ENCODE assay signal across 8 cellular contexts in genomic region chr17:32551186-32551955, GRCh38.
A peak's percentile ranks its signal among the peaks of the same experiment; 100 is the strongest.
DNase-seq lines count a peak whose midpoint lies in the region; ATAC-seq, FAIRE-seq and TF ChIP-seq lines count a peak whose summit lies in the region.

No MANE protein-coding gene starts in this region.

- FAIRE-seq in GM12892 (lab: Jason Lieb, UNC) = peak; percentile 75

- no peaks in the 10 kb centered on the region for H3K9me3 ChIP-seq in T-helper 17 cell (ENCODE audit: control insufficient read depth, low read length, poor library complexity, severe bottlenecking)

- peaks cover 0 to 5% (median 0%) of the 10 kb centered on the region in 7 donors for H3K9me3 Mint-ChIP-seq in CD14-positive monocyte

- peak overlapping the region; percentile 24 for H3K27ac Mint-ChIP-seq in T-helper 17 cell
- H3K27ac Mint-ChIP-seq in CD14-positive monocyte = no peak overlapping the region

- H3K27me3 Mint-ChIP-seq in T-helper 17 cell = no peaks in the 10 kb centered on the region
- H3K27me3 Mint-ChIP-seq in CD14-positive monocyte (ENCODE audit: low read depth in 3 of 3) = peaks cover 2 to 6% (median 2%) of the 10 kb centered on the region in 3 donors

- no peak for TF ChIP-seq POLR2A in GM12892 (IDR thresholded peaks at IDR 0.05; ENCODE audit: low read depth, low read length)

- DNase-seq in GM12892 (ENCODE audit: insufficient read length) (no peak), T-helper 17 cell (no peak), lung microvascular endothelial cell (ENCODE audit: low read depth in 2 of 2) (peak; percentile 12 to 84), CD14-positive monocyte (ENCODE audit: low spot score) (no peak), NCI-H2107 treated with DMSO at 0.1 percent for 48 hours (lab: John Stamatoyannopoulos, UW; ENCODE audit: unreplicated experiment) (no peak), OCI-M1 (lab: John Stamatoyannopoulos, UW) (no peak)

- no peak for TF ChIP-seq CTCF in CD14-positive monocyte (IDR thresholded peaks at IDR 0.05)

- H3K36me3 Mint-ChIP-seq in T-helper 17 cell (ENCODE audit: low read depth) (no peaks in the 10 kb centered on the region), CD14-positive monocyte (no peaks in the 10 kb centered on the region)

- ATAC-seq in HG02885 (IDR thresholded peaks at IDR 0.05; ENCODE audit: poor library complexity, unreplicated experiment) (peak; percentile 50), T-helper 17 cell (peak; percentile 54), GM18870 (IDR thresholded peaks at IDR 0.05; ENCODE audit: unreplicated experiment) (no peak)

- no peak overlapping the region for H3K4me3 Mint-ChIP-seq in T-helper 17 cell
- H3K4me3 Mint-ChIP-seq in CD14-positive monocyte = no peak overlapping the region

- peaks cover 23% of the 10 kb centered on the region for H3K4me1 Mint-ChIP-seq in T-helper 17 cell
- H3K4me1 Mint-ChIP-seq in CD14-positive monocyte = peaks cover 19% of the 10 kb centered on the region

- intact Hi-C loops in CD14-positive monocyte (cut with micrococcal nuclease) = no loop called here

Comparison
In these comparisons a context has a peak if more than half of its experiments do, and no peak if none do; other contexts are left out.
1. DNase-seq: peak in lung microvascular endothelial cell (2 of 2); none in GM12892 (single experiment), T-helper 17 cell (0 of 3), CD14-positive monocyte (single experiment), NCI-H2107 treated with DMSO at 0.1 percent for 48 hours (single experiment) and OCI-M1 (single experiment).